In the genomic region with DNA sequence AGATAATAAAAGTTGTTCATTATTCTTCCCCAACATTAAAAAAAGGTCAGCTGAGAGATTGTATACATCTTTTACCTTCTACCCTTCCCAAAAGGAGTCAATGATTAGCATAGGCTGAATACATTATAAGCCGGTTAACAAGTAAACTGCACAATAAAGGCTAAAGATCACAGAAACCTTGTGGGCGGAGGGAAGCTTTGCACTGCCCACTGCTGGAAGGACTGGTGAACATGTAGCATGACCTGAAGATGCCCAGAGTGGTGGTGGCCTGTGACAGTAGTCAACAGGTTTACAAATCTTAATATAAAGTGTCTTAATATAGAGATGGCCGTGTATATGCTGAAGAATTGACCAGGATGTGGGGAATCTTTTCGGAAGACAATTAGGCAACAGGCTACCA, we compare ENCODE assay signal across 1 cellular context.
TF ChIP-seq lines count a peak whose summit lies in the region.

No MANE protein-coding gene starts in this region.

TF ChIP-seq in H1, 55 proteins besides CTCF, POLR2A, EP300 and RAD21:
- TF ChIP-seq SIRT6 (IDR thresholded peaks at IDR 0.05; ENCODE audit: low read length) (no peak), SRF (IDR thresholded peaks at IDR 0.05; ENCODE audit: low read depth, low read length) (no peak), SP2 (IDR thresholded peaks at IDR 0.05; ENCODE audit: low read length) (no peak), POU5F1 (IDR thresholded peaks at IDR 0.05; ENCODE audit: low read depth, low read length) (no peak), CBX8 (IDR thresholded peaks at IDR 0.05; ENCODE audit: borderline replicate concordance, low read depth, low read length) (no peak), MAFK (IDR thresholded peaks at IDR 0.05; ENCODE audit: low read depth, low read length) (no peak), HDAC6 (IDR thresholded peaks at IDR 0.05; ENCODE audit: low read depth, low read length) (no peak), YY1 (IDR thresholded peaks at IDR 0.05; ENCODE audit: low read depth, low read length) (no peak), KDM1A (IDR thresholded peaks at IDR 0.05; ENCODE audit: borderline replicate concordance, low read length) (no peak), JUN (IDR thresholded peaks at IDR 0.05; ENCODE audit: low read depth, low read length) (no peak), TBP (IDR thresholded peaks at IDR 0.05; ENCODE audit: low read depth, low read length) (no peak), KDM5A (IDR thresholded peaks at IDR 0.05; ENCODE audit: low read length) (no peak), CREB1 (IDR thresholded peaks at IDR 0.05) (no peak)
- TF ChIP-seq, protein P1, sequence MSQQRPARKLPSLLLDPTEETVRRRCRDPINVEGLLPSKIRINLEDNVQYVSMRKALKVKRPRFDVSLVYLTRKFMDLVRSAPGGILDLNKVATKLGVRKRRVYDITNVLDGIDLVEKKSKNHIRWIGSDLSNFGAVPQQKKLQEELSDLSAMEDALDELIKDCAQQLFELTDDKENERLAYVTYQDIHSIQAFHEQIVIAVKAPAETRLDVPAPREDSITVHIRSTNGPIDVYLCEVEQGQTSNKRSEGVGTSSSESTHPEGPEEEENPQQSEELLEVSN (IDR thresholded peaks at IDR 0.05), result no peak
- TF ChIP-seq, protein P2, sequence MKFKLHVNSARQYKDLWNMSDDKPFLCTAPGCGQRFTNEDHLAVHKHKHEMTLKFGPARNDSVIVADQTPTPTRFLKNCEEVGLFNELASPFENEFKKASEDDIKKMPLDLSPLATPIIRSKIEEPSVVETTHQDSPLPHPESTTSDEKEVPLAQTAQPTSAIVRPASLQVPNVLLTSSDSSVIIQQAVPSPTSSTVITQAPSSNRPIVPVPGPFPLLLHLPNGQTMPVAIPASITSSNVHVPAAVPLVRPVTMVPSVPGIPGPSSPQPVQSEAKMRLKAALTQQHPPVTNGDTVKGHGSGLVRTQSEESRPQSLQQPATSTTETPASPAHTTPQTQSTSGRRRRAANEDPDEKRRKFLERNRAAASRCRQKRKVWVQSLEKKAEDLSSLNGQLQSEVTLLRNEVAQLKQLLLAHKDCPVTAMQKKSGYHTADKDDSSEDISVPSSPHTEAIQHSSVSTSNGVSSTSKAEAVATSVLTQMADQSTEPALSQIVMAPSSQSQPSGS (IDR thresholded peaks at IDR 0.05; ENCODE audit: low read length), result no peak
- TF ChIP-seq, protein P3, sequence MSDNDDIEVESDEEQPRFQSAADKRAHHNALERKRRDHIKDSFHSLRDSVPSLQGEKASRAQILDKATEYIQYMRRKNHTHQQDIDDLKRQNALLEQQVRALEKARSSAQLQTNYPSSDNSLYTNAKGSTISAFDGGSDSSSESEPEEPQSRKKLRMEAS (IDR thresholded peaks at IDR 0.05), result no peak
- TF ChIP-seq, protein P4, sequence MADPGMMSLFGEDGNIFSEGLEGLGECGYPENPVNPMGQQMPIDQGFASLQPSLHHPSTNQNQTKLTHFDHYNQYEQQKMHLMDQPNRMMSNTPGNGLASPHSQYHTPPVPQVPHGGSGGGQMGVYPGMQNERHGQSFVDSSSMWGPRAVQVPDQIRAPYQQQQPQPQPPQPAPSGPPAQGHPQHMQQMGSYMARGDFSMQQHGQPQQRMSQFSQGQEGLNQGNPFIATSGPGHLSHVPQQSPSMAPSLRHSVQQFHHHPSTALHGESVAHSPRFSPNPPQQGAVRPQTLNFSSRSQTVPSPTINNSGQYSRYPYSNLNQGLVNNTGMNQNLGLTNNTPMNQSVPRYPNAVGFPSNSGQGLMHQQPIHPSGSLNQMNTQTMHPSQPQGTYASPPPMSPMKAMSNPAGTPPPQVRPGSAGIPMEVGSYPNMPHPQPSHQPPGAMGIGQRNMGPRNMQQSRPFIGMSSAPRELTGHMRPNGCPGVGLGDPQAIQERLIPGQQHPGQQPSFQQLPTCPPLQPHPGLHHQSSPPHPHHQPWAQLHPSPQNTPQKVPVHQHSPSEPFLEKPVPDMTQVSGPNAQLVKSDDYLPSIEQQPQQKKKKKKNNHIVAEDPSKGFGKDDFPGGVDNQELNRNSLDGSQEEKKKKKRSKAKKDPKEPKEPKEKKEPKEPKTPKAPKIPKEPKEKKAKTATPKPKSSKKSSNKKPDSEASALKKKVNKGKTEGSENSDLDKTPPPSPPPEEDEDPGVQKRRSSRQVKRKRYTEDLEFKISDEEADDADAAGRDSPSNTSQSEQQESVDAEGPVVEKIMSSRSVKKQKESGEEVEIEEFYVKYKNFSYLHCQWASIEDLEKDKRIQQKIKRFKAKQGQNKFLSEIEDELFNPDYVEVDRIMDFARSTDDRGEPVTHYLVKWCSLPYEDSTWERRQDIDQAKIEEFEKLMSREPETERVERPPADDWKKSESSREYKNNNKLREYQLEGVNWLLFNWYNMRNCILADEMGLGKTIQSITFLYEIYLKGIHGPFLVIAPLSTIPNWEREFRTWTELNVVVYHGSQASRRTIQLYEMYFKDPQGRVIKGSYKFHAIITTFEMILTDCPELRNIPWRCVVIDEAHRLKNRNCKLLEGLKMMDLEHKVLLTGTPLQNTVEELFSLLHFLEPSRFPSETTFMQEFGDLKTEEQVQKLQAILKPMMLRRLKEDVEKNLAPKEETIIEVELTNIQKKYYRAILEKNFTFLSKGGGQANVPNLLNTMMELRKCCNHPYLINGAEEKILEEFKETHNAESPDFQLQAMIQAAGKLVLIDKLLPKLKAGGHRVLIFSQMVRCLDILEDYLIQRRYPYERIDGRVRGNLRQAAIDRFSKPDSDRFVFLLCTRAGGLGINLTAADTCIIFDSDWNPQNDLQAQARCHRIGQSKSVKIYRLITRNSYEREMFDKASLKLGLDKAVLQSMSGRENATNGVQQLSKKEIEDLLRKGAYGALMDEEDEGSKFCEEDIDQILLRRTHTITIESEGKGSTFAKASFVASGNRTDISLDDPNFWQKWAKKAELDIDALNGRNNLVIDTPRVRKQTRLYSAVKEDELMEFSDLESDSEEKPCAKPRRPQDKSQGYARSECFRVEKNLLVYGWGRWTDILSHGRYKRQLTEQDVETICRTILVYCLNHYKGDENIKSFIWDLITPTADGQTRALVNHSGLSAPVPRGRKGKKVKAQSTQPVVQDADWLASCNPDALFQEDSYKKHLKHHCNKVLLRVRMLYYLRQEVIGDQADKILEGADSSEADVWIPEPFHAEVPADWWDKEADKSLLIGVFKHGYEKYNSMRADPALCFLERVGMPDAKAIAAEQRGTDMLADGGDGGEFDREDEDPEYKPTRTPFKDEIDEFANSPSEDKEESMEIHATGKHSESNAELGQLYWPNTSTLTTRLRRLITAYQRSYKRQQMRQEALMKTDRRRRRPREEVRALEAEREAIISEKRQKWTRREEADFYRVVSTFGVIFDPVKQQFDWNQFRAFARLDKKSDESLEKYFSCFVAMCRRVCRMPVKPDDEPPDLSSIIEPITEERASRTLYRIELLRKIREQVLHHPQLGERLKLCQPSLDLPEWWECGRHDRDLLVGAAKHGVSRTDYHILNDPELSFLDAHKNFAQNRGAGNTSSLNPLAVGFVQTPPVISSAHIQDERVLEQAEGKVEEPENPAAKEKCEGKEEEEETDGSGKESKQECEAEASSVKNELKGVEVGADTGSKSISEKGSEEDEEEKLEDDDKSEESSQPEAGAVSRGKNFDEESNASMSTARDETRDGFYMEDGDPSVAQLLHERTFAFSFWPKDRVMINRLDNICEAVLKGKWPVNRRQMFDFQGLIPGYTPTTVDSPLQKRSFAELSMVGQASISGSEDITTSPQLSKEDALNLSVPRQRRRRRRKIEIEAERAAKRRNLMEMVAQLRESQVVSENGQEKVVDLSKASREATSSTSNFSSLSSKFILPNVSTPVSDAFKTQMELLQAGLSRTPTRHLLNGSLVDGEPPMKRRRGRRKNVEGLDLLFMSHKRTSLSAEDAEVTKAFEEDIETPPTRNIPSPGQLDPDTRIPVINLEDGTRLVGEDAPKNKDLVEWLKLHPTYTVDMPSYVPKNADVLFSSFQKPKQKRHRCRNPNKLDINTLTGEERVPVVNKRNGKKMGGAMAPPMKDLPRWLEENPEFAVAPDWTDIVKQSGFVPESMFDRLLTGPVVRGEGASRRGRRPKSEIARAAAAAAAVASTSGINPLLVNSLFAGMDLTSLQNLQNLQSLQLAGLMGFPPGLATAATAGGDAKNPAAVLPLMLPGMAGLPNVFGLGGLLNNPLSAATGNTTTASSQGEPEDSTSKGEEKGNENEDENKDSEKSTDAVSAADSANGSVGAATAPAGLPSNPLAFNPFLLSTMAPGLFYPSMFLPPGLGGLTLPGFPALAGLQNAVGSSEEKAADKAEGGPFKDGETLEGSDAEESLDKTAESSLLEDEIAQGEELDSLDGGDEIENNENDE (IDR thresholded peaks at IDR 0.05; ENCODE audit: insufficient replicate concordance, low read length), result no peak
